37 cellular contexts compared by ENCODE assay signal in the genomic region with DNA sequence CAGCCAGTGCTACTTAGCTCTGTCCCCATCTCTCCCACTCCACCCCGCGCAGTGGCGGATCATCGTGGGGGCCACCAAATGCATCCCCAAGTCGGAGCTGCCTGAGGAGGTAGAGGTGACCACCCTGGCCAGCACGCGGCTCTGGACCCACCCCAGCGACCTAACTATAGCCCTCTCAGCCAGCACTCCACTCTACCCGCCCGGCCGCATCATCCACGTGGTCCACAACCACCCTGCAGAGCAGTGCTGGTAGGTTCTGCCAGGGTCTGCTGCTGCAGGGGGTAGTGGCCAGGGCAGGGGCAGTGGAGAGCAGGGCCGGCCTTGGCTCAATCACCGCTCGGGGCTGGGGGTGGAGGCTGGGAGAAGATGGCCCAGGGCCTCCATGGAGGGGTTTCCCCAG. TPM values are rescaled to one million over a fixed set of nuclear protein-coding genes. Genes with fewer than 3 reads are reported as not detected.
"Had no signal": no experiment of that assay in that cellular context is flagged by ENCODE, and none has a peak within 500 bp of the region (broad histone marks: within the 10 kb centered on the region; RNA-seq: fewer than 3 reads in every experiment).

No MANE protein-coding gene starts in this region.

- H3K4me3 Mint-ChIP-seq: activated naive CD4-positive, alpha-beta T cell treated with anti-CD3 and anti-CD28 coated beads for 36 hours; activated naive CD4-positive, alpha-beta T cell treated with anti-CD3 and anti-CD28 coated beads, Interleukin-2, amount 10 ng/mL, durations not matched to agents 7 days and 5 days; activated naive CD4-positive, alpha-beta T cell treated with anti-CD3 and anti-CD28 coated beads, Interleukin-2, amount 50 U/mL, for 24 hours; activated naive CD8-positive, alpha-beta T cell; activated naive CD8-positive, alpha-beta T cell treated with anti-CD3 and anti-CD28 coated beads for 36 hours; activated naive CD8-positive, alpha-beta T cell treated with anti-CD3 and anti-CD28 coated beads, Interleukin-2, amount 10 ng/mL, durations not matched to agents 7 days and 5 days; activated naive CD8-positive, alpha-beta T cell treated with anti-CD3 and anti-CD28 coated beads, Interleukin-2, amount 50 U/mL, for 24 hours; activated T-cell treated with anti-CD3 and anti-CD28 coated beads, Interleukin-2, amount 50 U/mL, for 24 hours; activated T-cell treated with anti-CD3 and anti-CD28 coated beads, Interleukin-2, amount 50 U/mL, for 4 hours; activated T-helper 1 cell treated with anti-CD3 and anti-CD28 coated beads, Interleukin-12 subunit alpha, Interleukin-12 subunit beta, Interleukin-2, Interleukin-4 antibody, amounts not matched to agents 30 ng/mL and 10 ng/mL and 1 ng/mL, durations not matched to agents 14 hours and 24 hours and 36 hours; activated T-helper 17 cell treated with anti-CD3 and anti-CD28 coated beads, Interleukin-2, amount 50 U/mL, for 72 hours; brain; central memory CD8-positive, alpha-beta T cell had no signal

- H3K27me3 ChIP-seq: adrenal gland, ascending aorta, body of pancreas, brain microvascular endothelial cell, breast epithelium, cardiac muscle cell had no signal

- H3K9me3 ChIP-seq: adrenal gland, ascending aorta, body of pancreas, breast epithelium had no signal

- H3K27ac Mint-ChIP-seq: activated naive CD4-positive, alpha-beta T cell treated with anti-CD3 and anti-CD28 coated beads for 36 hours; activated naive CD4-positive, alpha-beta T cell treated with anti-CD3 and anti-CD28 coated beads, Interleukin-2, amount 10 ng/mL, durations not matched to agents 7 days and 5 days; activated naive CD4-positive, alpha-beta T cell treated with anti-CD3 and anti-CD28 coated beads, Interleukin-2, amount 50 U/mL, for 24 hours; activated naive CD4-positive, alpha-beta T cell treated with anti-CD3 and anti-CD28 coated beads, Interleukin-2, amount 50 U/mL, for 72 hours; activated naive CD8-positive, alpha-beta T cell; activated naive CD8-positive, alpha-beta T cell treated with anti-CD3 and anti-CD28 coated beads for 36 hours; activated naive CD8-positive, alpha-beta T cell treated with anti-CD3 and anti-CD28 coated beads, Interleukin-2, amount 10 ng/mL, durations not matched to agents 7 days and 5 days; activated naive CD8-positive, alpha-beta T cell treated with anti-CD3 and anti-CD28 coated beads, Interleukin-2, amount 50 U/mL, for 24 hours; activated T-cell treated with anti-CD3 and anti-CD28 coated beads, Interleukin-2, amount 50 U/mL, for 24 hours; activated T-helper 1 cell treated with anti-CD3 and anti-CD28 coated beads, Interleukin-12 subunit alpha, Interleukin-12 subunit beta, Interleukin-2, Interleukin-4 antibody, amounts not matched to agents 30 ng/mL and 10 ng/mL and 1 ng/mL, durations not matched to agents 14 hours and 24 hours and 36 hours; activated T-helper 17 cell treated with anti-CD3 and anti-CD28 coated beads, Interleukin-2, amount 50 U/mL, for 72 hours; activated T-helper 2 cell treated with anti-CD3 and anti-CD28 coated beads, Interferon-gamma antibody, Interleukin-2, Interleukin-4, amounts not matched to agents 10 μg/mL and 5 μg/mL and 100 μg/mL, durations not matched to agents 14 hours and 24 hours and 36 hours; brain had no signal

- H3K4me1 ChIP-seq: adrenal gland, ascending aorta, body of pancreas, breast epithelium had no signal

- H3K4me1 Mint-ChIP-seq: activated naive CD4-positive, alpha-beta T cell treated with anti-CD3 and anti-CD28 coated beads, Interleukin-2, amount 10 ng/mL, durations not matched to agents 7 days and 5 days; activated naive CD4-positive, alpha-beta T cell treated with anti-CD3 and anti-CD28 coated beads, Interleukin-2, amount 50 U/mL, for 24 hours; activated naive CD8-positive, alpha-beta T cell treated with anti-CD3 and anti-CD28 coated beads for 36 hours; activated naive CD8-positive, alpha-beta T cell treated with anti-CD3 and anti-CD28 coated beads, Interleukin-2, amount 10 ng/mL, durations not matched to agents 7 days and 5 days; activated naive CD8-positive, alpha-beta T cell treated with anti-CD3 and anti-CD28 coated beads, Interleukin-2, amount 50 U/mL, for 24 hours; activated T-helper 17 cell treated with anti-CD3 and anti-CD28 coated beads, Interleukin-2, amount 50 U/mL, for 72 hours; brain; central memory CD8-positive, alpha-beta T cell had no signal

- H3K27me3 Mint-ChIP-seq: activated naive CD4-positive, alpha-beta T cell treated with anti-CD3 and anti-CD28 coated beads, Interleukin-2, amount 10 ng/mL, durations not matched to agents 7 days and 5 days; activated naive CD4-positive, alpha-beta T cell treated with anti-CD3 and anti-CD28 coated beads, Interleukin-2, amount 50 U/mL, for 24 hours; activated naive CD8-positive, alpha-beta T cell; activated naive CD8-positive, alpha-beta T cell treated with anti-CD3 and anti-CD28 coated beads for 36 hours; activated naive CD8-positive, alpha-beta T cell treated with anti-CD3 and anti-CD28 coated beads, Interleukin-2, amount 10 ng/mL, durations not matched to agents 7 days and 5 days; activated naive CD8-positive, alpha-beta T cell treated with anti-CD3 and anti-CD28 coated beads, Interleukin-2, amount 50 U/mL, for 24 hours; activated T-cell treated with anti-CD3 and anti-CD28 coated beads, Interleukin-2, amount 50 U/mL, for 24 hours; activated T-helper 17 cell treated with anti-CD3 and anti-CD28 coated beads, Interleukin-2, amount 50 U/mL, for 72 hours; brain had no signal

- H3K36me3 Mint-ChIP-seq: activated naive CD4-positive, alpha-beta T cell treated with anti-CD3 and anti-CD28 coated beads, Interleukin-2, amount 10 ng/mL, durations not matched to agents 7 days and 5 days; activated naive CD4-positive, alpha-beta T cell treated with anti-CD3 and anti-CD28 coated beads, Interleukin-2, amount 50 U/mL, for 24 hours; activated naive CD4-positive, alpha-beta T cell treated with anti-CD3 and anti-CD28 coated beads, Interleukin-2, amount 50 U/mL, for 72 hours; activated naive CD8-positive, alpha-beta T cell; activated naive CD8-positive, alpha-beta T cell treated with anti-CD3 and anti-CD28 coated beads for 36 hours; activated naive CD8-positive, alpha-beta T cell treated with anti-CD3 and anti-CD28 coated beads, Interleukin-2, amount 10 ng/mL, durations not matched to agents 7 days and 5 days had no signal

- H3K9me3 Mint-ChIP-seq: activated naive CD4-positive, alpha-beta T cell treated with anti-CD3 and anti-CD28 coated beads for 36 hours; activated naive CD4-positive, alpha-beta T cell treated with anti-CD3 and anti-CD28 coated beads, Interleukin-2, amount 10 ng/mL, durations not matched to agents 7 days and 5 days; activated naive CD4-positive, alpha-beta T cell treated with anti-CD3 and anti-CD28 coated beads, Interleukin-2, amount 50 U/mL, for 24 hours; activated naive CD4-positive, alpha-beta T cell treated with anti-CD3 and anti-CD28 coated beads, Interleukin-2, amount 50 U/mL, for 72 hours; activated naive CD8-positive, alpha-beta T cell treated with anti-CD3 and anti-CD28 coated beads for 36 hours; activated naive CD8-positive, alpha-beta T cell treated with anti-CD3 and anti-CD28 coated beads, Interleukin-2, amount 10 ng/mL, durations not matched to agents 7 days and 5 days; activated naive CD8-positive, alpha-beta T cell treated with anti-CD3 and anti-CD28 coated beads, Interleukin-2, amount 50 U/mL, for 24 hours; activated T-cell treated with anti-CD3 and anti-CD28 coated beads, Interleukin-2, amount 50 U/mL, for 24 hours; activated T-cell treated with anti-CD3 and anti-CD28 coated beads, Interleukin-2, amount 50 U/mL, for 4 hours; activated T-helper 1 cell treated with anti-CD3 and anti-CD28 coated beads, Interleukin-12 subunit alpha, Interleukin-12 subunit beta, Interleukin-2, Interleukin-4 antibody, amounts not matched to agents 30 ng/mL and 10 ng/mL and 1 ng/mL, durations not matched to agents 14 hours and 24 hours and 36 hours; activated T-helper 17 cell treated with anti-CD3 and anti-CD28 coated beads, Interleukin-2, amount 50 U/mL, for 72 hours; activated T-helper 2 cell treated with anti-CD3 and anti-CD28 coated beads, Interferon-gamma antibody, Interleukin-2, Interleukin-4, amounts not matched to agents 10 μg/mL and 5 μg/mL and 100 μg/mL, durations not matched to agents 14 hours and 24 hours and 36 hours; brain; central memory CD8-positive, alpha-beta T cell had no signal

- ATAC-seq: activated naive CD4-positive, alpha-beta T cell treated with anti-CD3 and anti-CD28 coated beads, Interleukin-2, amount 50 U/mL, for 72 hours; activated naive CD8-positive, alpha-beta T cell treated with anti-CD3 and anti-CD28 coated beads, Interleukin-2, amount 50 U/mL, for 24 hours; activated T-cell treated with anti-CD3 and anti-CD28 coated beads, Interleukin-2, amount 50 U/mL, for 4 hours; activated T-helper 17 cell treated with anti-CD3 and anti-CD28 coated beads, Interleukin-2, amount 50 U/mL, for 72 hours had no signal

- H3K27ac ChIP-seq: adrenal gland, ascending aorta, body of pancreas, brain microvascular endothelial cell, breast epithelium, cardiac muscle cell had no signal

- DNase-seq: activated effector memory CD4-positive, alpha-beta T cell treated with anti-CD3 and anti-CD28 coated beads, Interleukin-2, amount 50 U/mL, for 16 hours; activated effector memory CD4-positive, alpha-beta T cell treated with Interleukin-2 at 50 U/mL for 16 hours; activated gamma-delta T cell; activated naive CD4-positive, alpha-beta T cell; activated naive CD4-positive, alpha-beta T cell treated with anti-CD3 and anti-CD28 coated beads for 36 hours; activated naive CD4-positive, alpha-beta T cell treated with anti-CD3 and anti-CD28 coated beads, Interleukin-2, amount 10 ng/mL, durations not matched to agents 7 days and 5 days; activated naive CD4-positive, alpha-beta T cell treated with anti-CD3 and anti-CD28 coated beads, Interleukin-2, amount 50 U/mL, for 16 hours; activated naive CD4-positive, alpha-beta T cell treated with Interleukin-2 at 50 U/mL for 16 hours; activated naive CD8-positive, alpha-beta T cell treated with anti-CD3 and anti-CD28 coated beads for 36 hours; activated naive CD8-positive, alpha-beta T cell treated with anti-CD3 and anti-CD28 coated beads, Interleukin-2, amount 10 ng/mL, durations not matched to agents 7 days and 5 days; activated naive CD8-positive, alpha-beta T cell treated with anti-CD3 and anti-CD28 coated beads, Interleukin-2, amount 50 U/mL, for 24 hours; activated T-cell treated with anti-CD3 and anti-CD28 coated beads for 4 hours; activated T-cell treated with anti-CD3 and anti-CD28 coated beads, Interleukin-2, amount 50 U/mL, for 1 hour; activated T-cell treated with anti-CD3 and anti-CD28 coated beads, Interleukin-2, amount 50 U/mL, for 24 hours; activated T-cell treated with anti-CD3 and anti-CD28 coated beads, Interleukin-2, amount 50 U/mL, for 4 hours; activated T-cell treated with anti-CD3 and anti-CD28 coated beads, Interleukin-2, amount 50 U/mL, for 48 hours; adrenal gland; amniotic stem cell; amygdala; anterior cingulate cortex; aorta; brain microvascular endothelial cell; caudate nucleus; central memory CD4-positive, alpha-beta T cell; cerebellar nuclear complex had no signal

- H3K4me3 ChIP-seq: adrenal gland, ascending aorta, body of pancreas, breast epithelium, cardiac muscle cell had no signal

- H3K36me3 ChIP-seq: cardiac muscle cell had no signal

RNA-seq across cellular contexts. Expression of a gene that starts 13.0 kb away (rescaled TPM):
- total RNA-seq: ascending aorta had no signal
